In genomic region chr3:45646051-45646585, GRCh38 we compare ENCODE assay signal across 1 cellular context.
TF ChIP-seq lines count a peak whose summit lies in the region.

No MANE protein-coding gene starts in this region.

TF ChIP-seq in HepG2, 621 proteins besides CTCF, POLR2A, EP300 and RAD21 (continued from another document):
- TF ChIP-seq, protein P1, sequence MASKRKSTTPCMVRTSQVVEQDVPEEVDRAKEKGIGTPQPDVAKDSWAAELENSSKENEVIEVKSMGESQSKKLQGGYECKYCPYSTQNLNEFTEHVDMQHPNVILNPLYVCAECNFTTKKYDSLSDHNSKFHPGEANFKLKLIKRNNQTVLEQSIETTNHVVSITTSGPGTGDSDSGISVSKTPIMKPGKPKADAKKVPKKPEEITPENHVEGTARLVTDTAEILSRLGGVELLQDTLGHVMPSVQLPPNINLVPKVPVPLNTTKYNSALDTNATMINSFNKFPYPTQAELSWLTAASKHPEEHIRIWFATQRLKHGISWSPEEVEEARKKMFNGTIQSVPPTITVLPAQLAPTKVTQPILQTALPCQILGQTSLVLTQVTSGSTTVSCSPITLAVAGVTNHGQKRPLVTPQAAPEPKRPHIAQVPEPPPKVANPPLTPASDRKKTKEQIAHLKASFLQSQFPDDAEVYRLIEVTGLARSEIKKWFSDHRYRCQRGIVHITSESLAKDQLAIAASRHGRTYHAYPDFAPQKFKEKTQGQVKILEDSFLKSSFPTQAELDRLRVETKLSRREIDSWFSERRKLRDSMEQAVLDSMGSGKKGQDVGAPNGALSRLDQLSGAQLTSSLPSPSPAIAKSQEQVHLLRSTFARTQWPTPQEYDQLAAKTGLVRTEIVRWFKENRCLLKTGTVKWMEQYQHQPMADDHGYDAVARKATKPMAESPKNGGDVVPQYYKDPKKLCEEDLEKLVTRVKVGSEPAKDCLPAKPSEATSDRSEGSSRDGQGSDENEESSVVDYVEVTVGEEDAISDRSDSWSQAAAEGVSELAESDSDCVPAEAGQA (IDR thresholded peaks at IDR 0.05; ENCODE audit: low read depth) = no peak
- TF ChIP-seq, protein P1 (CRISPR knock-in tag; IDR thresholded peaks at IDR 0.05; ENCODE audit: borderline replicate concordance) = no peak
- TF ChIP-seq ZFP62 (CRISPR knock-in tag; IDR thresholded peaks at IDR 0.05) (no peak), MED1 (CRISPR knock-in tag; IDR thresholded peaks at IDR 0.05) (0 out of 2 replicates have a peak, but pooled peaks have one; percentile 11), ZNF510 (CRISPR knock-in tag; IDR thresholded peaks at IDR 0.05; ENCODE audit: low read depth) (no peak), SKI (IDR thresholded peaks at IDR 0.05; ENCODE audit: partially characterized antibody) (peak; percentile 77), ZBTB7A (CRISPR knock-in tag; IDR thresholded peaks at IDR 0.05) (0 out of 2 replicates have a peak, but pooled peaks have one; percentile 30), ZBTB25 (CRISPR knock-in tag; IDR thresholded peaks at IDR 0.05) (0 out of 2 replicates have a peak, but pooled peaks have one; percentile 25), MLLT10 (CRISPR knock-in tag; IDR thresholded peaks at IDR 0.05) (no peak), TFAP4 (IDR thresholded peaks at IDR 0.05; ENCODE audit: borderline replicate concordance, low read depth) (peak; percentile 16; the same call in 1 of the 2 replicates), ATF7-NPFF (CRISPR knock-in tag; IDR thresholded peaks at IDR 0.05; ENCODE audit: low read depth) (no peak), RFX5 (IDR thresholded peaks at IDR 0.05; ENCODE audit: low read depth, low read length) (no peak), ZSCAN9 (CRISPR knock-in tag; IDR thresholded peaks at IDR 0.05; ENCODE audit: borderline replicate concordance) (no peak), ATM (IDR thresholded peaks at IDR 0.05; ENCODE audit: borderline replicate concordance) (no peak), RNF219 (CRISPR knock-in tag; IDR thresholded peaks at IDR 0.05) (no peak), GPBP1L1 (CRISPR knock-in tag; IDR thresholded peaks at IDR 0.05) (no peak), ZNF766 (CRISPR knock-in tag; IDR thresholded peaks at IDR 0.05; ENCODE audit: borderline replicate concordance) (no peak), ZNF557 (CRISPR knock-in tag; IDR thresholded peaks at IDR 0.05) (no peak), ASH2L (IDR thresholded peaks at IDR 0.05; ENCODE audit: insufficient read length, low read depth, low read length) (no peak), POGZ (CRISPR knock-in tag; IDR thresholded peaks at IDR 0.05) (no peak), SKIL (CRISPR knock-in tag; IDR thresholded peaks at IDR 0.05; ENCODE audit: borderline replicate concordance) (0 out of 2 replicates have a peak, but pooled peaks have one; percentile 44), ZZZ3 (CRISPR knock-in tag; IDR thresholded peaks at IDR 0.05; ENCODE audit: borderline replicate concordance) (no peak), NCOA1 (CRISPR knock-in tag; IDR thresholded peaks at IDR 0.05) (no peak), ZSCAN21 (CRISPR knock-in tag; IDR thresholded peaks at IDR 0.05; ENCODE audit: borderline replicate concordance) (0 out of 2 replicates have a peak, but pooled peaks have one; percentile 39), FOXP1 (IDR thresholded peaks at IDR 0.05) (no peak), FOXP1 (CRISPR knock-in tag; IDR thresholded peaks at IDR 0.05) (no peak), ZFX (CRISPR knock-in tag; IDR thresholded peaks at IDR 0.05; ENCODE audit: low read depth) (peak; percentile 20; the same call in 1 of the 2 replicates), TOPORS (CRISPR knock-in tag; IDR thresholded peaks at IDR 0.05) (no peak), BCL6 (CRISPR knock-in tag; IDR thresholded peaks at IDR 0.05) (peak; percentile 68), SIN3B (IDR thresholded peaks at IDR 0.05; ENCODE audit: low read length) (no peak)
- TF ChIP-seq, protein P2, sequence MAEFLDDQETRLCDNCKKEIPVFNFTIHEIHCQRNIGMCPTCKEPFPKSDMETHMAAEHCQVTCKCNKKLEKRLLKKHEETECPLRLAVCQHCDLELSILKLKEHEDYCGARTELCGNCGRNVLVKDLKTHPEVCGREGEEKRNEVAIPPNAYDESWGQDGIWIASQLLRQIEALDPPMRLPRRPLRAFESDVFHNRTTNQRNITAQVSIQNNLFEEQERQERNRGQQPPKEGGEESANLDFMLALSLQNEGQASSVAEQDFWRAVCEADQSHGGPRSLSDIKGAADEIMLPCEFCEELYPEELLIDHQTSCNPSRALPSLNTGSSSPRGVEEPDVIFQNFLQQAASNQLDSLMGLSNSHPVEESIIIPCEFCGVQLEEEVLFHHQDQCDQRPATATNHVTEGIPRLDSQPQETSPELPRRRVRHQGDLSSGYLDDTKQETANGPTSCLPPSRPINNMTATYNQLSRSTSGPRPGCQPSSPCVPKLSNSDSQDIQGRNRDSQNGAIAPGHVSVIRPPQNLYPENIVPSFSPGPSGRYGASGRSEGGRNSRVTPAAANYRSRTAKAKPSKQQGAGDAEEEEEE (CRISPR knock-in tag; IDR thresholded peaks at IDR 0.05; ENCODE audit: borderline replicate concordance) = no peak
